In the genomic region with DNA sequence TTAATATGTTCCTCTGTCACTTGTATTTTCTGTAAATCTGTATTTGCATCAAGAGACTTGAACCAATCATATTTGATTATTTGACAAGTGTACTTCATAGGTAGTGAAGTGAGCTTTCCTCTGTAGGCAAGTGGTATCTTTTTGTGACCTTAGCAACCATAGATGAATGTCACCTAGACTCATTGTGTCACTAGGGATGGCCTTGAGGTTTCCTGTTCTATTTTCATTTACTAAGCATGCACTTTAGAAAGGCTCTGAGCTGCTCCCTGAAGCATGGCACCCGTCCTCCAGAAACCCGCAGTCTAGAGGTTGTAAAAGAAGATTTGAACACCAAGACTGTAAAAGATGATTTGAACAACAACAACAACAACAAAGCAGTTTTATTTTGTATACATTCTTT, we compare ENCODE assay signal across 11 cellular contexts.
A peak's percentile ranks its signal among the peaks of the same experiment; 100 is the strongest.
DNase-seq lines count a peak whose midpoint lies in the region; ATAC-seq and TF ChIP-seq lines count a peak whose summit lies in the region.
"Had no signal": no experiment of that assay in that cellular context is flagged by ENCODE, and none has a peak within 500 bp of the region (broad histone marks: within the 10 kb centered on the region; RNA-seq: fewer than 3 reads in every experiment).

No MANE protein-coding gene starts in this region.

- CTCF ChIA-PET in activated CD4-positive, alpha-beta memory T cell treated with anti-CD3 and anti-CD28 coated beads, Interleukin-2, amount 10 ng/mL, durations not matched to agents 7 days and 5 days (lab: Charles Lee): interaction anchor here (0.8 kb wide), 1 partner anchor 69 kb away, joined by 3 read pairs; no protein-coding TSS in a partner anchor

- no peaks in the 10 kb centered on the region for H3K27me3 Mint-ChIP-seq in natural killer cell (ENCODE audit: low read depth in 2 of 2)
- H3K27me3 Mint-ChIP-seq in activated CD4-positive, alpha-beta memory T cell treated with anti-CD3 and anti-CD28 coated beads, Interleukin-2, amount 10 ng/mL, durations not matched to agents 7 days and 5 days: no peaks in the 10 kb centered on the region

- ATAC-seq in GM18868 (IDR thresholded peaks at IDR 0.05; ENCODE audit: unreplicated experiment): peak; percentile 83
- ATAC-seq in GM21619 (IDR thresholded peaks at IDR 0.05; ENCODE audit: unreplicated experiment): peak; percentile 97
- peak; percentile 84 for ATAC-seq in HG03196 (IDR thresholded peaks at IDR 0.05; ENCODE audit: unreplicated experiment)
- peak; percentile 52 to 81 (median 78) for ATAC-seq in natural killer cell
- no peak for ATAC-seq in foreskin keratinocyte
- ATAC-seq: esophagus mucosa had no signal

- no peaks in the 10 kb centered on the region for H3K27me3 ChIP-seq in foreskin keratinocyte

- POLR2A ChIA-PET in activated CD4-positive, alpha-beta memory T cell treated with anti-CD3 and anti-CD28 coated beads, Interleukin-2, amount 10 ng/mL, durations not matched to agents 7 days and 5 days (lab: Charles Lee): no interaction called here

- no peak for TF ChIP-seq CTCF in natural killer cell (IDR thresholded peaks at IDR 0.05)
- no peak for TF ChIP-seq CTCF in foreskin keratinocyte (conservative IDR thresholded peaks at IDR 0.05)

- H3K4me1 Mint-ChIP-seq in natural killer cell: peaks cover 34 to 38% of the 10 kb centered on the region in 2 donors
- peaks cover 10% of the 10 kb centered on the region for H3K4me1 Mint-ChIP-seq in activated CD4-positive, alpha-beta memory T cell treated with anti-CD3 and anti-CD28 coated beads, Interleukin-2, amount 10 ng/mL, durations not matched to agents 7 days and 5 days

- H3K27ac ChIP-seq in foreskin keratinocyte: no peak overlapping the region

- H3K4me3 Mint-ChIP-seq in natural killer cell: no peak overlapping the region
- no peak overlapping the region for H3K4me3 Mint-ChIP-seq in activated CD4-positive, alpha-beta memory T cell treated with anti-CD3 and anti-CD28 coated beads, Interleukin-2, amount 10 ng/mL, durations not matched to agents 7 days and 5 days

- DNase-seq in natural killer cell: no peak
- DNase-seq in RPMI8226: no peak
- no peak for DNase-seq in foreskin keratinocyte
- no peak for DNase-seq in NCI-H1436 (lab: John Stamatoyannopoulos, UW)
- DNase-seq in activated CD4-positive, alpha-beta memory T cell treated with anti-CD3 and anti-CD28 coated beads, Interleukin-2, amount 10 ng/mL, durations not matched to agents 7 days and 5 days: no peak
- DNase-seq: Kasumi-1, NCI-H748 treated with DMSO at 0.1 percent for 48 hours had no signal

- H3K9me3 Mint-ChIP-seq in natural killer cell: no peaks in the 10 kb centered on the region
- H3K9me3 Mint-ChIP-seq in activated CD4-positive, alpha-beta memory T cell treated with anti-CD3 and anti-CD28 coated beads, Interleukin-2, amount 10 ng/mL, durations not matched to agents 7 days and 5 days: peaks cover 2% of the 10 kb centered on the region

- intact Hi-C loops in natural killer cell (cut with micrococcal nuclease): no loop called here

- H3K27ac Mint-ChIP-seq in natural killer cell: peak overlapping the region; percentile 72 to 76
- H3K27ac Mint-ChIP-seq in activated CD4-positive, alpha-beta memory T cell treated with anti-CD3 and anti-CD28 coated beads, Interleukin-2, amount 10 ng/mL, durations not matched to agents 7 days and 5 days: no peak overlapping the region

- H3K4me1 ChIP-seq in foreskin keratinocyte: no peaks in the 10 kb centered on the region

- H3K36me3 Mint-ChIP-seq in natural killer cell: no peaks in the 10 kb centered on the region
- H3K36me3 Mint-ChIP-seq in activated CD4-positive, alpha-beta memory T cell treated with anti-CD3 and anti-CD28 coated beads, Interleukin-2, amount 10 ng/mL, durations not matched to agents 7 days and 5 days (ENCODE audit: low read depth): peaks cover 21% of the 10 kb centered on the region
